ENCODE assay signal across 24 cellular contexts in genomic region chr3:18010001-18010400, GRCh38.
"Had no signal": no experiment of that assay in that cellular context is flagged by ENCODE, and none has a peak within 500 bp of the region (broad histone marks: within the 10 kb centered on the region; RNA-seq: fewer than 3 reads in every experiment).

No MANE protein-coding gene starts in this region.

- H3K27ac ChIP-seq: ascending aorta, brain microvascular endothelial cell, esophagus muscularis mucosa, gastroesophageal sphincter, neutrophil, pancreas, prostate gland, skin epidermis, thoracic aorta had no signal

- H3K4me1 ChIP-seq: ascending aorta, esophagus muscularis mucosa, gastroesophageal sphincter, pancreas, prostate gland had no signal

- DNase-seq: activated CD4-positive, alpha-beta memory T cell treated with anti-CD3 and anti-CD28 coated beads, Interleukin-2, amount 10 ng/mL, durations not matched to agents 7 days and 5 days; activated CD4-positive, alpha-beta T cell treated with anti-CD3 and anti-CD28 coated beads for 1 hour; activated CD4-positive, alpha-beta T cell treated with anti-CD3 and anti-CD28 coated beads, Interleukin-2, amount 10 ng/mL, durations not matched to agents 7 days and 5 days; activated CD8-positive, alpha-beta memory T cell treated with anti-CD3 and anti-CD28 coated beads, Interleukin-2, amount 50 U/mL, for 48 hours; activated gamma-delta T cell; activated naive CD4-positive, alpha-beta T cell treated with anti-CD3 and anti-CD28 coated beads, Interleukin-2, amount 10 ng/mL, durations not matched to agents 7 days and 5 days; activated naive CD8-positive, alpha-beta T cell treated with anti-CD3 and anti-CD28 coated beads, Interleukin-2, amount 10 ng/mL, durations not matched to agents 7 days and 5 days; activated T-cell treated with anti-CD3 and anti-CD28 coated beads, Interleukin-2, amount 50 U/mL, for 24 hours; brain microvascular endothelial cell; caudate nucleus; hippocampal formation; left cardiac atrium; left ventricle myocardium superior; pancreas; retina; stimulated activated CD4-positive, alpha-beta T cell treated with anti-CD3 and anti-CD28 coated beads, Interleukin-4, amount 100 ng/mL, for 24 hours; T-helper 9 cell had no signal

- H3K4me3 ChIP-seq: ascending aorta, esophagus muscularis mucosa, gastroesophageal sphincter, pancreas, prostate gland, skin epidermis, thoracic aorta had no signal

- H3K36me3 ChIP-seq: ascending aorta, brain microvascular endothelial cell, esophagus muscularis mucosa, gastroesophageal sphincter, neutrophil, pancreas, prostate gland, thoracic aorta had no signal

- H3K27me3 ChIP-seq: ascending aorta, brain microvascular endothelial cell, esophagus muscularis mucosa, gastroesophageal sphincter, neutrophil, pancreas had no signal

- H3K9me3 ChIP-seq: ascending aorta, esophagus muscularis mucosa, gastroesophageal sphincter, neutrophil, pancreas, prostate gland, thoracic aorta had no signal
